In genomic region chr2:79512442-79513401, GRCh38 we compare ENCODE assay signal across 1 cellular context.
A peak's percentile ranks its signal among the peaks of the same experiment; 100 is the strongest.
TF ChIP-seq lines count a peak whose summit lies in the region.

Gene CTNNA2 (plus strand): TSS chr2:79513051.

TF ChIP-seq in SK-N-SH, 30 proteins besides CTCF, POLR2A, EP300 and RAD21 (continued from another document):
- TF ChIP-seq REST (IDR thresholded peaks at IDR 0.05; ENCODE audit: low read depth, low read length) = no peak
- no peak for TF ChIP-seq ZBTB33 (IDR thresholded peaks at IDR 0.05; ENCODE audit: borderline replicate concordance, low read depth)
- TF ChIP-seq MAX (IDR thresholded peaks at IDR 0.05; ENCODE audit: low read depth) = no peak
- TF ChIP-seq CHD2 (IDR thresholded peaks at IDR 0.05; ENCODE audit: low read length, partially characterized antibody) = peak; percentile 14
- no peak for TF ChIP-seq NFIC (IDR thresholded peaks at IDR 0.05; ENCODE audit: borderline replicate concordance)
- no peak for TF ChIP-seq EZH2phosphoT487 (IDR thresholded peaks at IDR 0.05; ENCODE audit: borderline replicate concordance, low read depth)
- TF ChIP-seq TAF1 (IDR thresholded peaks at IDR 0.05; ENCODE audit: borderline replicate concordance, low read depth, low read length) = no peak
- TF ChIP-seq SIN3A (IDR thresholded peaks at IDR 0.05; ENCODE audit: borderline replicate concordance, low read depth, low read length) = no peak
- TF ChIP-seq RFX5 (IDR thresholded peaks at IDR 0.05; ENCODE audit: low read length) = no peak
TF ChIP-seq in SK-N-SH: peak in this region for 3.
